Comparison of ENCODE assay signal across 28 cellular contexts in the genomic region with DNA sequence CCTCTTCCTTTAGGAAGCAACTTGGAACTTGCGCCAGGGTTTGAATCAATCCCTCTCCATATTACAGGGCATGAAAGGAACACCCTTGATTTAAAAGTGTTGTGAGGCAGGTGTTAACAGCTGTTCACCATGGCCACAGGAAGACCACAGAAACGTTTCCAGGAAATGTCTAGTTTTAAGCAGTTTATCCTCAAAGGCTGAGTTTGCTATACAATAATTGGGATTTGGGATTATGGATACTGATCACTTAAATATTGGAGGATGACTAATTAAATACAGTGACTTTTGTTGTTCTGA.
DNase-seq lines count a peak whose midpoint lies in the region; ATAC-seq and TF ChIP-seq lines count a peak whose summit lies in the region.
"Had no signal": no experiment of that assay in that cellular context is flagged by ENCODE, and none has a peak within 500 bp of the region (broad histone marks: within the 10 kb centered on the region; RNA-seq: fewer than 3 reads in every experiment).

No MANE protein-coding gene starts in this region.

- H3K4me2 ChIP-seq in neural progenitor cell = peak overlapping the region; percentile 42
- H3K4me2 ChIP-seq: KMS-11 had no signal

- CTCF ChIA-PET in activated CD8-positive, alpha-beta memory T cell treated with anti-CD3 and anti-CD28 coated beads, Interleukin-2, amount 10 ng/mL, durations not matched to agents 7 days and 5 days (lab: Charles Lee) = interaction anchor here (0.8 to 1.2 kb wide), 2 partner anchors 25 to 58 kb away, joined by 3 to 4 read pairs; no protein-coding TSS in a partner anchor

- ATAC-seq in activated CD8-positive, alpha-beta memory T cell treated with anti-CD3 and anti-CD28 coated beads, Interleukin-2, amount 10 ng/mL, durations not matched to agents 7 days and 5 days = peak; percentile 67
- no peak for ATAC-seq in GM21381 (IDR thresholded peaks at IDR 0.05; ENCODE audit: unreplicated experiment)
- ATAC-seq: lower lobe of right lung, mucosa of descending colon had no signal

- no peaks in the 10 kb centered on the region for H3K9me3 ChIP-seq in neural progenitor cell (ENCODE audit: low read depth)
- H3K9me3 ChIP-seq: adrenal gland, colonic mucosa, lower lobe of right lung, mucosa of descending colon, Peyer's patch, prostate gland, testis, uterus had no signal

- H3K36me3 ChIP-seq in neural progenitor cell = no peaks in the 10 kb centered on the region
- H3K36me3 ChIP-seq: brain microvascular endothelial cell, colonic mucosa, Peyer's patch, prostate gland, uterus had no signal

- no peak overlapping the region for H3K27ac ChIP-seq in neural progenitor cell
- H3K27ac ChIP-seq: adrenal gland, brain microvascular endothelial cell, colonic mucosa, KMS-11, lower lobe of right lung, Peyer's patch, prostate gland, testis, uterus had no signal

- H4K20me1 ChIP-seq in neural progenitor cell (ENCODE audit: low read depth) = peaks cover 40% of the 10 kb centered on the region

- H3F3A ChIP-seq in neural progenitor cell (ENCODE audit: low read depth) = peaks cover 19% of the 10 kb centered on the region

- H3K4me3 ChIP-seq in Jurkat, Clone E6-1 (ENCODE audit: low read length) = peak overlapping the region; percentile 21
- H3K4me3 ChIP-seq in neural progenitor cell = no peak overlapping the region
- H3K4me3 ChIP-seq: adrenal gland, colonic mucosa, lower lobe of right lung, mucosa of descending colon, Peyer's patch, prostate gland, testis, uterus had no signal

- peaks cover 11% of the 10 kb centered on the region for H3K4me1 ChIP-seq in neural progenitor cell
- H3K4me1 ChIP-seq: adrenal gland, colonic mucosa, lower lobe of right lung, prostate gland, testis, uterus had no signal

- TF ChIP-seq CTCF in neural progenitor cell (IDR thresholded peaks at IDR 0.05) = no peak

- no peaks in the 10 kb centered on the region for H3K27me3 Mint-ChIP-seq in activated CD8-positive, alpha-beta memory T cell treated with anti-CD3 and anti-CD28 coated beads, Interleukin-2, amount 10 ng/mL, durations not matched to agents 7 days and 5 days
- H3K27me3 Mint-ChIP-seq in activated naive CD8-positive, alpha-beta T cell treated with anti-CD3 and anti-CD28 coated beads for 36 hours = no peaks in the 10 kb centered on the region
- H3K27me3 Mint-ChIP-seq in neural progenitor cell (ENCODE audit: insufficient read depth, low read depth) = no peaks in the 10 kb centered on the region
- H3K27me3 Mint-ChIP-seq: T-cell had no signal

- H2AFZ ChIP-seq in neural progenitor cell (replicated peaks) = no peak overlapping the region

- no peak overlapping the region for H3K9ac ChIP-seq in neural progenitor cell
- H3K9ac ChIP-seq: KMS-11 had no signal

- no peaks in the 10 kb centered on the region for H3K9me3 Mint-ChIP-seq in activated CD8-positive, alpha-beta memory T cell treated with anti-CD3 and anti-CD28 coated beads, Interleukin-2, amount 10 ng/mL, durations not matched to agents 7 days and 5 days (ENCODE audit: low read depth)
- no peaks in the 10 kb centered on the region for H3K9me3 Mint-ChIP-seq in activated naive CD8-positive, alpha-beta T cell treated with anti-CD3 and anti-CD28 coated beads for 36 hours
- H3K9me3 Mint-ChIP-seq in neural progenitor cell = no peaks in the 10 kb centered on the region
- H3K9me3 Mint-ChIP-seq: activated T-cell treated with anti-CD3 and anti-CD28 coated beads, Interleukin-2, amount 50 U/mL, for 72 hours; CD14-positive monocyte; T-cell had no signal

- H3K27ac Mint-ChIP-seq in activated CD8-positive, alpha-beta memory T cell treated with anti-CD3 and anti-CD28 coated beads, Interleukin-2, amount 10 ng/mL, durations not matched to agents 7 days and 5 days = peak overlapping the region; percentile 70
- H3K27ac Mint-ChIP-seq in activated naive CD8-positive, alpha-beta T cell treated with anti-CD3 and anti-CD28 coated beads for 36 hours = peak overlapping the region; percentile 51
- H3K27ac Mint-ChIP-seq in neural progenitor cell = no peak overlapping the region
- H3K27ac Mint-ChIP-seq: activated T-cell treated with anti-CD3 and anti-CD28 coated beads, Interleukin-2, amount 50 U/mL, for 72 hours; CD14-positive monocyte had no signal

- peaks cover 26% of the 10 kb centered on the region for H3K4me1 Mint-ChIP-seq in activated CD8-positive, alpha-beta memory T cell treated with anti-CD3 and anti-CD28 coated beads, Interleukin-2, amount 10 ng/mL, durations not matched to agents 7 days and 5 days
- peaks cover 33% of the 10 kb centered on the region for H3K4me1 Mint-ChIP-seq in activated naive CD8-positive, alpha-beta T cell treated with anti-CD3 and anti-CD28 coated beads for 36 hours
- H3K4me1 Mint-ChIP-seq in neural progenitor cell = peaks cover 13% of the 10 kb centered on the region
- H3K4me1 Mint-ChIP-seq: CD14-positive monocyte had no signal

- no peak overlapping the region for H3K4me3 Mint-ChIP-seq in activated CD8-positive, alpha-beta memory T cell treated with anti-CD3 and anti-CD28 coated beads, Interleukin-2, amount 10 ng/mL, durations not matched to agents 7 days and 5 days
- H3K4me3 Mint-ChIP-seq in activated naive CD8-positive, alpha-beta T cell treated with anti-CD3 and anti-CD28 coated beads for 36 hours = no peak overlapping the region
- no peak overlapping the region for H3K4me3 Mint-ChIP-seq in neural progenitor cell
- H3K4me3 Mint-ChIP-seq: CD14-positive monocyte had no signal

- DNase-seq in activated CD8-positive, alpha-beta memory T cell treated with anti-CD3 and anti-CD28 coated beads, Interleukin-2, amount 10 ng/mL, durations not matched to agents 7 days and 5 days = peak; percentile 62
- DNase-seq in activated CD8-positive, alpha-beta memory T cell treated with anti-CD3 and anti-CD28 coated beads, Interleukin-2, amount 50 U/mL, for 4 hours = no peak
- peak; percentile 48 for DNase-seq in Jurkat, Clone E6-1 (ENCODE audit: low read depth, low spot score)
- no peak for DNase-seq in activated naive CD8-positive, alpha-beta T cell treated with anti-CD3 and anti-CD28 coated beads for 36 hours
- no peak for DNase-seq in neural progenitor cell (ENCODE audit: low spot score)
- DNase-seq in hypothalamus (lab: John Stamatoyannopoulos, UW) = no peak
- no peak for DNase-seq in NCI-H2171 (lab: John Stamatoyannopoulos, UW)
- DNase-seq: activated CD4-positive, alpha-beta T cell treated with anti-CD3 and anti-CD28 coated beads, Interleukin-2, amount 50 U/mL, for 48 hours; activated T-cell treated with anti-CD3 and anti-CD28 coated beads, Interleukin-2, amount 50 U/mL, for 72 hours; brain microvascular endothelial cell; colonic mucosa; DMS 273 treated with DMSO at 0.1 percent for 48 hours; GDM1; HCEC 1CT; lower lobe of right lung; mucosa of descending colon; NCI-H187 treated with DMSO at 0.1 percent for 48 hours; NCI-H446; Peyer's patch; stimulated activated CD4-positive, alpha-beta T cell treated with anti-CD3 and anti-CD28 coated beads, Interleukin-1b, Interleukin-23, amount 100 ng/mL, for 48 hours; T-cell; testis; uterus had no signal

- peaks cover 14% of the 10 kb centered on the region for H3K27me3 ChIP-seq in neural progenitor cell
- H3K27me3 ChIP-seq: adrenal gland, brain microvascular endothelial cell, colonic mucosa, Peyer's patch, testis, uterus had no signal

- H3K79me2 ChIP-seq in neural progenitor cell (ENCODE audit: low read depth) = peaks cover 14% of the 10 kb centered on the region

- H3K36me3 Mint-ChIP-seq in activated CD8-positive, alpha-beta memory T cell treated with anti-CD3 and anti-CD28 coated beads, Interleukin-2, amount 10 ng/mL, durations not matched to agents 7 days and 5 days = peaks cover 8% of the 10 kb centered on the region
- peaks cover 10% of the 10 kb centered on the region for H3K36me3 Mint-ChIP-seq in activated naive CD8-positive, alpha-beta T cell treated with anti-CD3 and anti-CD28 coated beads for 36 hours
- peaks cover 7% of the 10 kb centered on the region for H3K36me3 Mint-ChIP-seq in neural progenitor cell

Comparison
In these comparisons a context has a peak if more than half of its experiments do, and no peak if none do; other contexts are left out.
1. DNase-seq: peak in activated CD8-positive, alpha-beta memory T cell treated with anti-CD3 and anti-CD28 coated beads, Interleukin-2, amount 10 ng/mL, durations not matched to agents 7 days and 5 days (single experiment) and Jurkat, Clone E6-1 (single experiment); none in activated CD8-positive, alpha-beta memory T cell treated with anti-CD3 and anti-CD28 coated beads, Interleukin-2, amount 50 U/mL, for 4 hours (single experiment), activated naive CD8-positive, alpha-beta T cell treated with anti-CD3 and anti-CD28 coated beads for 36 hours (single experiment), neural progenitor cell (single experiment), hypothalamus (0 of 51) and NCI-H2171 (single experiment).